2 cellular contexts compared by ENCODE assay signal in the genomic region with DNA sequence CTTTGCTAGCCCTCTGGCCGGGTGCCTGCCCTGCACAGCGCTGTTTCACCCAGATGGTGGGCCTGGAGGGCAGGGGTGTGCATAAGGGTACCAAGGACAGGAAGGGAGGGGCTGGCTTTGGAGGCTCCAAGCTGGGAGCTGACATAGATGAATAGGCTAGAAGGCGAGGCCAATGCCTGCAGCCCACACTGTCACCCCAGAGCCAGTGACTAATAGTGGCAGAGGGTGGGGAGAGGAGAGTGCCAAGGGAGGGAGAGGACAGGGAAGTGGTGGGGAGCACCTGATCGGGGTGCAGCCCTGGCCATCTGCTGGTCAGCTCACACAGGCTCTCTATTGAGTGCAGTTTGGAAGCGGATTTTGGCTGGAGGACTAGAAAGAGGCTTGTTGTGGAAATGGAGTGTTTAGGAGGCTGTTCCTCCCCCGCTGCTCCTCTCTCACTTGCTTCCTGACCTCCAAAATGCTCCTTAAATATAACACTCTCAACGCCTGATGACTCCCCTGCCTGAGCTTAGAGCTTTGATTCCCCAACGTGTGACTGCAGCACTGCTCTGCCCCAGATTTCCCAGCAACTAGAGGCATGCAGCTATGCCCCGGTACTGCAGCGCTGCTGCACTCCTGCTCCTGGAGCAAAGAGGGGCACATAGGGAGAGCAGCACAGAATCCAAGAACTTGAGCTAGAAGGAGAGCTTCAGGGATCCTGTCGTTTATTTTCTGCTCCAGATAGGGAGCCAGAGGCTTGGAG.
TF ChIP-seq lines count a peak whose summit lies in the region.

No MANE protein-coding gene starts in this region.

TF ChIP-seq in HCT116, 20 proteins besides CTCF, POLR2A, EP300 and RAD21 (continued from another document):
- TF ChIP-seq, protein P1, sequence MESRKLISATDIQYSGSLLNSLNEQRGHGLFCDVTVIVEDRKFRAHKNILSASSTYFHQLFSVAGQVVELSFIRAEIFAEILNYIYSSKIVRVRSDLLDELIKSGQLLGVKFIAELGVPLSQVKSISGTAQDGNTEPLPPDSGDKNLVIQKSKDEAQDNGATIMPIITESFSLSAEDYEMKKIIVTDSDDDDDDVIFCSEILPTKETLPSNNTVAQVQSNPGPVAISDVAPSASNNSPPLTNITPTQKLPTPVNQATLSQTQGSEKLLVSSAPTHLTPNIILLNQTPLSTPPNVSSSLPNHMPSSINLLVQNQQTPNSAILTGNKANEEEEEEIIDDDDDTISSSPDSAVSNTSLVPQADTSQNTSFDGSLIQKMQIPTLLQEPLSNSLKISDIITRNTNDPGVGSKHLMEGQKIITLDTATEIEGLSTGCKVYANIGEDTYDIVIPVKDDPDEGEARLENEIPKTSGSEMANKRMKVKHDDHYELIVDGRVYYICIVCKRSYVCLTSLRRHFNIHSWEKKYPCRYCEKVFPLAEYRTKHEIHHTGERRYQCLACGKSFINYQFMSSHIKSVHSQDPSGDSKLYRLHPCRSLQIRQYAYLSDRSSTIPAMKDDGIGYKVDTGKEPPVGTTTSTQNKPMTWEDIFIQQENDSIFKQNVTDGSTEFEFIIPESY (IDR thresholded peaks at IDR 0.05; ENCODE audit: extremely low read depth, insufficient replicate concordance, low read length), result no peak

TF ChIP-seq in SK-N-SH treated with all-trans-retinoic acid at 6 μM for 48 hours, 23 proteins besides CTCF, POLR2A, EP300 and RAD21 (continued from another document):
- TF ChIP-seq, protein P2, sequence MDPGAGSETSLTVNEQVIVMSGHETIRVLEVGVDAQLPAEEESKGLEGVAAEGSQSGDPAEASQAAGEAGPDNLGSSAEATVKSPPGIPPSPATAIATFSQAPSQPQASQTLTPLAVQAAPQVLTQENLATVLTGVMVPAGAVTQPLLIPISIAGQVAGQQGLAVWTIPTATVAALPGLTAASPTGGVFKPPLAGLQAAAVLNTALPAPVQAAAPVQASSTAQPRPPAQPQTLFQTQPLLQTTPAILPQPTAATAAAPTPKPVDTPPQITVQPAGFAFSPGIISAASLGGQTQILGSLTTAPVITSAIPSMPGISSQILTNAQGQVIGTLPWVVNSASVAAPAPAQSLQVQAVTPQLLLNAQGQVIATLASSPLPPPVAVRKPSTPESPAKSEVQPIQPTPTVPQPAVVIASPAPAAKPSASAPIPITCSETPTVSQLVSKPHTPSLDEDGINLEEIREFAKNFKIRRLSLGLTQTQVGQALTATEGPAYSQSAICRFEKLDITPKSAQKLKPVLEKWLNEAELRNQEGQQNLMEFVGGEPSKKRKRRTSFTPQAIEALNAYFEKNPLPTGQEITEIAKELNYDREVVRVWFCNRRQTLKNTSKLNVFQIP (CRISPR knock-in tag; IDR thresholded peaks at IDR 0.05; ENCODE audit: borderline replicate concordance, low read depth), result no peak
- TF ChIP-seq ISL1 (CRISPR knock-in tag; IDR thresholded peaks at IDR 0.05) (no peak), RARB (CRISPR knock-in tag; IDR thresholded peaks at IDR 0.05) (no peak), TCF4 (CRISPR knock-in tag; IDR thresholded peaks at IDR 0.05; ENCODE audit: borderline replicate concordance) (no peak), PPARA (CRISPR knock-in tag; IDR thresholded peaks at IDR 0.05; ENCODE audit: borderline replicate concordance) (no peak)
- TF ChIP-seq, protein P3, sequence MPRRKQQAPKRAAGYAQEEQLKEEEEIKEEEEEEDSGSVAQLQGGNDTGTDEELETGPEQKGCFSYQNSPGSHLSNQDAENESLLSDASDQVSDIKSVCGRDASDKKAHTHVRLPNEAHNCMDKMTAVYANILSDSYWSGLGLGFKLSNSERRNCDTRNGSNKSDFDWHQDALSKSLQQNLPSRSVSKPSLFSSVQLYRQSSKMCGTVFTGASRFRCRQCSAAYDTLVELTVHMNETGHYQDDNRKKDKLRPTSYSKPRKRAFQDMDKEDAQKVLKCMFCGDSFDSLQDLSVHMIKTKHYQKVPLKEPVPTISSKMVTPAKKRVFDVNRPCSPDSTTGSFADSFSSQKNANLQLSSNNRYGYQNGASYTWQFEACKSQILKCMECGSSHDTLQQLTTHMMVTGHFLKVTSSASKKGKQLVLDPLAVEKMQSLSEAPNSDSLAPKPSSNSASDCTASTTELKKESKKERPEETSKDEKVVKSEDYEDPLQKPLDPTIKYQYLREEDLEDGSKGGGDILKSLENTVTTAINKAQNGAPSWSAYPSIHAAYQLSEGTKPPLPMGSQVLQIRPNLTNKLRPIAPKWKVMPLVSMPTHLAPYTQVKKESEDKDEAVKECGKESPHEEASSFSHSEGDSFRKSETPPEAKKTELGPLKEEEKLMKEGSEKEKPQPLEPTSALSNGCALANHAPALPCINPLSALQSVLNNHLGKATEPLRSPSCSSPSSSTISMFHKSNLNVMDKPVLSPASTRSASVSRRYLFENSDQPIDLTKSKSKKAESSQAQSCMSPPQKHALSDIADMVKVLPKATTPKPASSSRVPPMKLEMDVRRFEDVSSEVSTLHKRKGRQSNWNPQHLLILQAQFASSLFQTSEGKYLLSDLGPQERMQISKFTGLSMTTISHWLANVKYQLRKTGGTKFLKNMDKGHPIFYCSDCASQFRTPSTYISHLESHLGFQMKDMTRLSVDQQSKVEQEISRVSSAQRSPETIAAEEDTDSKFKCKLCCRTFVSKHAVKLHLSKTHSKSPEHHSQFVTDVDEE (CRISPR knock-in tag; IDR thresholded peaks at IDR 0.05), result no peak
